ENCODE assay signal across 14 cellular contexts in the genomic region with DNA sequence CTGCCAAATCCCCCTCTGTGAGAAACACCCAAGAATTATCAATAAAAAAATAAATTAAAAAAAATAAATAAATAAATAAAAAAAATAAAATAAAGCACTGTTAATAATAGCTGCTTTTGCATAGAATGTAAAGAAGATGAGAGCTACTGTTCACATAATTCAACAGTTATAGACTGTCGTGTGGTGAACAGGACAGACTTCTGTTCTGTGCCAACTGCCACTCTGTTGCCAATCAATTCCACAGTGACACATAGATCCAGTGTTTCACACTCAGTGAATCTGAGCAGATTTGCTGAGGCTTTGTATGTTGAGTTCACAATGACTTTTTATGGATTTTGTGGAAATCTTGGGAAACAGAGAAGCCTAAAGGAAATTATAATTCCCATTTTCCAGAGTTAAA.
"Had no signal": no experiment of that assay in that cellular context is flagged by ENCODE, and none has a peak within 500 bp of the region (broad histone marks: within the 10 kb centered on the region; RNA-seq: fewer than 3 reads in every experiment).

No MANE protein-coding gene starts in this region.

- H3K36me3 ChIP-seq: brain microvascular endothelial cell, left ventricle myocardium inferior, vagina had no signal

- H3K9me3 ChIP-seq: left ventricle myocardium inferior, vagina had no signal

- H3K4me3 ChIP-seq: hepatocyte, left ventricle myocardium inferior, vagina had no signal

- DNase-seq: activated CD4-positive, CD25-positive, alpha-beta regulatory T cell; activated effector memory CD4-positive, alpha-beta T cell treated with anti-CD3 and anti-CD28 coated beads, Interleukin-2, amount 50 U/mL, for 16 hours; activated T-cell treated with anti-CD3 and anti-CD28 coated beads, Interleukin-2, amount 50 U/mL, for 24 hours; amygdala; brain microvascular endothelial cell; effector memory CD8-positive, alpha-beta T cell; kidney; left ventricle myocardium inferior; stimulated activated CD4-positive, alpha-beta T cell treated with anti-CD3 and anti-CD28 coated beads, Interleukin-4, amount 100 ng/mL, for 4 hours; stimulated activated naive CD8-positive, alpha-beta T cell treated with anti-CD3 and anti-CD28 coated beads, Interleukin-15, amount 100 ng/mL, for 72 hours had no signal

- H3K27ac ChIP-seq: brain microvascular endothelial cell, epithelial cell of prostate, hepatocyte had no signal

- H3K9ac ChIP-seq: parathyroid adenoma had no signal

- H3K27me3 ChIP-seq: brain microvascular endothelial cell, hepatocyte, vagina had no signal

- H3K4me2 ChIP-seq: hepatocyte had no signal

- ATAC-seq: effector memory CD8-positive, alpha-beta T cell; stimulated activated naive CD8-positive, alpha-beta T cell treated with anti-CD3 and anti-CD28 coated beads, Interleukin-15, amount 100 ng/mL, for 72 hours had no signal

- H2AFZ ChIP-seq: hepatocyte had no signal
